8 cellular contexts compared by ENCODE assay signal in genomic region chr10:63157845-63158624, GRCh38.
DNase-seq lines count a peak whose midpoint lies in the region; ATAC-seq and TF ChIP-seq lines count a peak whose summit lies in the region.

No MANE protein-coding gene starts in this region.

- peak; percentile 71 for TF ChIP-seq CTCF in AG09309 (IDR thresholded peaks at IDR 0.05; ENCODE audit: control insufficient read depth, insufficient read depth, low read depth, low read length, missing control alignments)
- peak; percentile 75 for TF ChIP-seq CTCF in GM13977 (IDR thresholded peaks at IDR 0.05; ENCODE audit: extremely low read depth, insufficient read depth, missing control alignments)

- in situ Hi-C loops in GM13977 (cut with MboI; ENCODE audit: low pct_unique_long_range_greater_than_20kb, low sequenced_read_pairs, unreplicated experiment): loop anchor here (10.0 kb wide), 1 partner anchor 563 kb away; no protein-coding TSS in a partner anchor

- peak; percentile 74 for ATAC-seq in HG02884 (IDR thresholded peaks at IDR 0.05; ENCODE audit: unreplicated experiment)

- DNase-seq in AG09309 (ENCODE audit: low read depth) (peak; percentile 84), GM13977 (ENCODE audit: low spot score) (peak; percentile 57), NCI-H1436 treated with DMSO at 0.1 percent for 48 hours (lab: John Stamatoyannopoulos, UW) (peak; percentile 20), T follicular helper cell (ENCODE audit: low read depth) (peak; percentile 25), cerebellar cortex (ENCODE audit: low spot score) (peak; percentile 89), kidney glomerular epithelial cell (lab: John Stamatoyannopoulos, UW) (peak; percentile 58)
- DNase-seq in stimulated activated CD8-positive, alpha-beta memory T cell treated with anti-CD3 and anti-CD28 coated beads, Interleukin-7, amount 100 ng/mL, for 4 hours (ENCODE audit: low read depth in 2 of 2): peak; percentile 7 to 21

- no peak overlapping the region for H3K4me3 ChIP-seq in AG09309 (ENCODE audit: control insufficient read depth, low read depth, low read length)

Comparison
In these comparisons a context has a peak if more than half of its experiments do, and no peak if none do; other contexts are left out.
1. DNase-seq: peak in every context shown above with its lines; median percentile 89 in cerebellar cortex; 84 in AG09309; 58 in kidney glomerular epithelial cell; 57 in GM13977; 25 in T follicular helper cell; 20 in NCI-H1436 treated with DMSO at 0.1 percent for 48 hours; 14 in stimulated activated CD8-positive, alpha-beta memory T cell treated with anti-CD3 and anti-CD28 coated beads, Interleukin-7, amount 100 ng/mL, for 4 hours.